In genomic region chr1:27575861-27576331, GRCh38 we compare ENCODE assay signal across 1 cellular context.
TF ChIP-seq lines count a peak whose summit lies in the region.

No MANE protein-coding gene starts in this region.

TF ChIP-seq in HEK293, 187 proteins besides CTCF, POLR2A, EP300 and RAD21 (continued from another document and continues in another):
- TF ChIP-seq ZBTB26 (tag by site-specific recombination; optimal IDR thresholded peaks at IDR 0.05) (peak; percentile 58), ZNF513 (tag by site-specific recombination; IDR thresholded peaks at IDR 0.05) (no peak), ZNF146 (tag by site-specific recombination; IDR thresholded peaks at IDR 0.05) (no peak), ZNF202 (tag by site-specific recombination; IDR thresholded peaks at IDR 0.05; ENCODE audit: borderline replicate concordance) (no peak), PRDM1 (tag by site-specific recombination; IDR thresholded peaks at IDR 0.05) (no peak), ZNF121 (tag by site-specific recombination; IDR thresholded peaks at IDR 0.05) (no peak), ZNF488 (tag by site-specific recombination; IDR thresholded peaks at IDR 0.05) (no peak), ZNF670 (tag by site-specific recombination; IDR thresholded peaks at IDR 0.05; ENCODE audit: low read depth) (no peak), PATZ1 (tag by site-specific recombination; IDR thresholded peaks at IDR 0.05) (peak; percentile 53), ZEB2 (tag by site-specific recombination; IDR thresholded peaks at IDR 0.05) (peak; percentile 76), SP3 (tag by site-specific recombination; IDR thresholded peaks at IDR 0.05) (no peak), GFI1B (tag by site-specific recombination; IDR thresholded peaks at IDR 0.05) (no peak), ZNF16 (tag by site-specific recombination; IDR thresholded peaks at IDR 0.05; ENCODE audit: low read depth) (no peak), ZBTB6 (tag by site-specific recombination; IDR thresholded peaks at IDR 0.05) (peak; percentile 34; the same call in 1 of the 2 replicates), ZNF266 (tag by site-specific recombination; IDR thresholded peaks at IDR 0.05; ENCODE audit: low read depth) (no peak), SCRT1 (tag by site-specific recombination; IDR thresholded peaks at IDR 0.05; ENCODE audit: borderline replicate concordance) (no peak), ZNF747 (tag by site-specific recombination; IDR thresholded peaks at IDR 0.05) (no peak), ZNF704 (tag by site-specific recombination; IDR thresholded peaks at IDR 0.05) (no peak), OSR2 (tag by site-specific recombination; IDR thresholded peaks at IDR 0.05) (peak; percentile 54), ZNF112 (tag by site-specific recombination; IDR thresholded peaks at IDR 0.05) (no peak), GLIS2 (tag by site-specific recombination; IDR thresholded peaks at IDR 0.05) (0 out of 2 replicates have a peak, but pooled peaks have one; percentile 7), ZNF280C (tag by site-specific recombination; IDR thresholded peaks at IDR 0.05) (no peak), ZNF354C (tag by site-specific recombination; IDR thresholded peaks at IDR 0.05; ENCODE audit: borderline replicate concordance, low read depth) (no peak), ZNF24 (tag by site-specific recombination; IDR thresholded peaks at IDR 0.05) (no peak), ZNF654 (tag by site-specific recombination; IDR thresholded peaks at IDR 0.05; ENCODE audit: low read depth) (no peak), KLF9 (tag by site-specific recombination; IDR thresholded peaks at IDR 0.05; ENCODE audit: low read depth) (0 out of 2 replicates have a peak, but pooled peaks have one; percentile 8), ZNF140 (tag by site-specific recombination; IDR thresholded peaks at IDR 0.05) (no peak), HOXA7 (CRISPR knock-in tag; IDR thresholded peaks at IDR 0.05; ENCODE audit: borderline replicate concordance) (no peak), PRDM4 (tag by site-specific recombination; IDR thresholded peaks at IDR 0.05) (no peak), TSHZ1 (tag by site-specific recombination; IDR thresholded peaks at IDR 0.05; ENCODE audit: borderline replicate concordance) (no peak), OVOL3 (tag by site-specific recombination; IDR thresholded peaks at IDR 0.05) (no peak), ZNF23 (tag by site-specific recombination; IDR thresholded peaks at IDR 0.05; ENCODE audit: borderline replicate concordance) (no peak), ZNF544 (tag by site-specific recombination; IDR thresholded peaks at IDR 0.05) (no peak), SETDB1 (IDR thresholded peaks at IDR 0.05; ENCODE audit: insufficient read length, low read length) (no peak), ZNF10 (tag by site-specific recombination; IDR thresholded peaks at IDR 0.05) (no peak), ZNF132 (tag by site-specific recombination; IDR thresholded peaks at IDR 0.05; ENCODE audit: borderline replicate concordance) (no peak), ZSCAN30 (tag by site-specific recombination; IDR thresholded peaks at IDR 0.05) (peak; percentile 85), ZSCAN16 (tag by site-specific recombination; IDR thresholded peaks at IDR 0.05) (no peak), ZBTB1 (tag by site-specific recombination; IDR thresholded peaks at IDR 0.05) (no peak), ZXDB (tag by site-specific recombination; IDR thresholded peaks at IDR 0.05) (no peak), ZNF555 (tag by site-specific recombination; conservative IDR thresholded peaks at IDR 0.05) (no peak), ZBTB20 (tag by site-specific recombination; IDR thresholded peaks at IDR 0.05) (peak; percentile 56; the same call in 1 of the 2 replicates), ZNF529 (tag by site-specific recombination; IDR thresholded peaks at IDR 0.05; ENCODE audit: insufficient replicate concordance) (no peak), ZNF558 (tag by site-specific recombination; IDR thresholded peaks at IDR 0.05) (no peak), ZNF362 (tag by site-specific recombination; IDR thresholded peaks at IDR 0.05) (no peak), YY2 (tag by site-specific recombination; IDR thresholded peaks at IDR 0.05) (no peak), WT1 (tag by site-specific recombination; IDR thresholded peaks at IDR 0.05) (no peak), ZNF561 (tag by site-specific recombination; IDR thresholded peaks at IDR 0.05; ENCODE audit: borderline replicate concordance) (0 out of 2 replicates have a peak, but pooled peaks have one; percentile 54), ZNF610 (tag by site-specific recombination; IDR thresholded peaks at IDR 0.05; ENCODE audit: borderline replicate concordance) (peak; percentile 25; the same call in 1 of the 2 replicates)
